In genomic region chrX:43870011-43870410, GRCh38 we compare ENCODE assay signal across 29 cellular contexts. TPM values are rescaled to one million over a fixed set of nuclear protein-coding genes. Genes with fewer than 3 reads are reported as not detected.
"Had no signal": no experiment of that assay in that cellular context is flagged by ENCODE, and none has a peak within 500 bp of the region (broad histone marks: within the 10 kb centered on the region; RNA-seq: fewer than 3 reads in every experiment).

No MANE protein-coding gene starts in this region.

- H3K4me3 ChIP-seq: gastroesophageal sphincter, heart left ventricle, lower lobe of right lung, pancreas, smooth muscle cell, suprapubic skin, transverse colon, upper lobe of right lung, vagina had no signal

- H3K36me3 ChIP-seq: gastroesophageal sphincter, heart left ventricle, lower lobe of right lung, neutrophil, pancreas, suprapubic skin, transverse colon, upper lobe of right lung, vagina had no signal

- H3K27me3 ChIP-seq: foreskin keratinocyte, gastroesophageal sphincter, neutrophil, suprapubic skin, transverse colon, upper lobe of right lung, vagina had no signal

- DNase-seq: cortex of kidney; effector memory CD8-positive, alpha-beta T cell; foreskin keratinocyte; heart left ventricle; hypothalamus; immature natural killer cell; islet precursor cell; kidney glomerular epithelial cell; lower lobe of right lung; natural killer cell; pancreas; retina; stimulated activated CD4-positive, alpha-beta T cell treated with anti-CD3 and anti-CD28 coated beads, Interleukin-12 subunit alpha, Interleukin-12 subunit beta, amount 100 ng/mL, for 4 hours; stimulated activated CD4-positive, alpha-beta T cell treated with anti-CD3 and anti-CD28 coated beads, Interleukin-1b, Interleukin-23, amount 100 ng/mL, for 48 hours; stimulated activated CD4-positive, alpha-beta T cell treated with anti-CD3 and anti-CD28 coated beads, Interleukin-4, amount 100 ng/mL, for 1 hour; stimulated activated CD8-positive, alpha-beta memory T cell treated with anti-CD3 and anti-CD28 coated beads, Interleukin-4, amount 100 ng/mL, for 48 hours; stimulated activated naive CD4-positive, alpha-beta T cell; stimulated activated naive CD8-positive, alpha-beta T cell treated with anti-CD3 and anti-CD28 coated beads, Interleukin-15, amount 100 ng/mL, for 72 hours; transverse colon; upper lobe of right lung had no signal

- H3K4me2 ChIP-seq: smooth muscle cell had no signal

- H3K9me3 ChIP-seq: gastroesophageal sphincter, lower lobe of right lung, neutrophil, pancreas, suprapubic skin, transverse colon, upper lobe of right lung, vagina had no signal

- H3K4me1 ChIP-seq: foreskin keratinocyte, lower lobe of right lung, pancreas, suprapubic skin, transverse colon, upper lobe of right lung, vagina had no signal

- ATAC-seq: effector memory CD8-positive, alpha-beta T cell; foreskin keratinocyte; gastroesophageal sphincter; lower lobe of right lung; natural killer cell; pancreas; sciatic nerve; stimulated activated naive CD8-positive, alpha-beta T cell treated with anti-CD3 and anti-CD28 coated beads, Interleukin-15, amount 100 ng/mL, for 72 hours; upper lobe of right lung had no signal

- H3K27ac ChIP-seq: foreskin keratinocyte, lower lobe of right lung, neutrophil, pancreas, suprapubic skin, transverse colon, upper lobe of right lung, vagina had no signal

RNA-seq across cellular contexts. Expression of gene MAOB, which starts 12.2 kb away (rescaled TPM):
- total RNA-seq: dermis microvascular lymphatic vessel endothelial cell, foreskin keratinocyte, pulmonary artery endothelial cell, smooth muscle cell had no signal
- polyA plus RNA-seq: foreskin keratinocyte, neural cell had no signal
